Comparison of ENCODE assay signal across 27 cellular contexts in genomic region chr1:50371749-50372148, GRCh38. TPM values are rescaled to one million over a fixed set of nuclear protein-coding genes. Genes with fewer than 3 reads are reported as not detected.
"Had no signal": no experiment of that assay in that cellular context is flagged by ENCODE, and none has a peak within 500 bp of the region (broad histone marks: within the 10 kb centered on the region; RNA-seq: fewer than 3 reads in every experiment).

No MANE protein-coding gene starts in this region.

- H3K4me3 ChIP-seq: lower lobe of right lung, sigmoid colon, transverse colon, uterus had no signal

- H3K9me3 ChIP-seq: sigmoid colon, transverse colon, uterus had no signal

- ATAC-seq: activated CD8-positive, alpha-beta T cell treated with anti-CD3 and anti-CD28 coated beads, Interleukin-2, amount 10 ng/mL, durations not matched to agents 7 days and 5 days; activated naive CD4-positive, alpha-beta T cell treated with anti-CD3 and anti-CD28 coated beads, Interleukin-2, amount 50 U/mL, for 72 hours; activated T-helper 17 cell treated with anti-CD3 and anti-CD28 coated beads, Interleukin-2, amount 50 U/mL, for 72 hours; esophagus mucosa; left lobe of liver; lower lobe of right lung; natural killer cell; stimulated activated naive B cell treated with anti-CD40 and anti-IgM and Interleukin-4, amounts not matched to agents 10 μg/mL and 1 μg/mL and 100 μg/mL, for 72 hours; T-helper 17 cell had no signal

- H3K4me1 ChIP-seq: uterus had no signal

- DNase-seq: activated CD4-positive, alpha-beta T cell treated with anti-CD3 and anti-CD28 coated beads, Interleukin-2, amount 10 ng/mL, durations not matched to agents 7 days and 5 days; activated CD4-positive, CD25-positive, alpha-beta regulatory T cell treated with anti-CD3 and anti-CD28 coated beads, Interleukin-2, amount 50 U/mL, for 72 hours; activated CD8-positive, alpha-beta T cell treated with anti-CD3 and anti-CD28 coated beads, Interleukin-2, amount 10 ng/mL, durations not matched to agents 7 days and 5 days; activated T-cell treated with anti-CD3 and anti-CD28 coated beads, Interleukin-2, amount 50 U/mL, for 24 hours; aorta; effector CD4-positive, alpha-beta T cell; glutamatergic neuron; hippocampal formation; lower lobe of right lung; natural killer cell; retina; sigmoid colon; stimulated activated CD4-positive, alpha-beta T cell treated with anti-CD3 and anti-CD28 coated beads, Interleukin-2, amount 100 ng/mL, for 48 hours; stimulated activated CD8-positive, alpha-beta memory T cell treated with anti-CD3 and anti-CD28 coated beads, Interleukin-4, amount 100 ng/mL, for 48 hours; stimulated activated naive B cell treated with anti-CD40 and anti-IgM and Interleukin-4, amounts not matched to agents 10 μg/mL and 1 μg/mL and 100 μg/mL, for 72 hours; T-helper 17 cell; transverse colon; uterus had no signal

- H3K27ac ChIP-seq: lower lobe of right lung, sigmoid colon, transverse colon, uterus, VCaP had no signal

- H3K27me3 ChIP-seq: uterus had no signal

- FAIRE-seq: frontal cortex had no signal

- H3K36me3 ChIP-seq: lower lobe of right lung, sigmoid colon, transverse colon, uterus had no signal

RNA-seq across cellular contexts. Expression of gene DMRTA2, which starts 51.5 kb away (rescaled TPM):
- total RNA-seq: activated CD4-positive, alpha-beta T cell treated with anti-CD3 and anti-CD28 coated beads, Interleukin-2, amount 10 ng/mL, durations not matched to agents 7 days and 5 days; activated CD8-positive, alpha-beta T cell treated with anti-CD3 and anti-CD28 coated beads, Interleukin-2, amount 10 ng/mL, durations not matched to agents 7 days and 5 days; activated naive CD4-positive, alpha-beta T cell treated with anti-CD3 and anti-CD28 coated beads, Interleukin-2, amount 50 U/mL, for 72 hours; activated T-helper 17 cell treated with anti-CD3 and anti-CD28 coated beads, Interleukin-2, amount 50 U/mL, for 72 hours; aorta; chondrocyte; left lobe of liver; lower lobe of right lung; natural killer cell; posterior vena cava; T-helper 17 cell; transverse colon; uterus had no signal
- polyA plus RNA-seq: adipose tissue had no signal
